In the genomic region with DNA sequence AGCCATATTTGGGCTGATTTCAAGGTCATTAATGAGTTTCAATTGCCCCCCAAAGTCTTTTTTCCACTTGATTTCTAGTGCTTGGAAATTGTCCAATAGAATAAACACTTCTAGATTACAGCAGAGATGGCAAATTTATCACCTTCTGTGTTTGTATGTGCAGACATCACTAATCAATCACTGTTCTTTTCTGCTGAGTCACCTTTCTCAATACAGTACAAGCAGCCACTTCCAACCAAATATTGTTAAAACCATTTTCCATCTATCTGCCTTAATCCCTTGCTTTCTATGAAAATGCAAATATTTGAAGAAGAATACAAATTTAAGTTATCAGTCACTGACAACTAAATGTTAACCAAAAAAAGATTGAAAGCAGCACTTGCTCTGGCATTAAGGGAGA, we compare ENCODE assay signal across 20 cellular contexts. TPM values are rescaled to one million over a fixed set of nuclear protein-coding genes. Genes with fewer than 3 reads are reported as not detected.
DNase-seq lines count a peak whose midpoint lies in the region; FAIRE-seq and TF ChIP-seq lines count a peak whose summit lies in the region.
"Had no signal": no experiment of that assay in that cellular context is flagged by ENCODE, and none has a peak within 500 bp of the region (broad histone marks: within the 10 kb centered on the region; RNA-seq: fewer than 3 reads in every experiment).

No MANE protein-coding gene starts in this region.

- POLR2A ChIA-PET in H1 (lab: Charles Lee; ENCODE audit: partially characterized antibody) = no interaction called here

- no peak overlapping the region for H3K56ac ChIP-seq in H1 (replicated peaks; ENCODE audit: insufficient read length, low read depth, low read length)

- H2BK5ac ChIP-seq in H1 (ENCODE audit: low read depth, low read length) = no peak overlapping the region

- no peak overlapping the region for H3K4ac ChIP-seq in H1 (replicated peaks; ENCODE audit: insufficient read length, low read depth, low read length)

- peak; percentile 35 for DNase-seq in NCI-H748 (lab: John Stamatoyannopoulos, UW; ENCODE audit: unreplicated experiment)
- DNase-seq in NCI-H748 treated with DMSO at 0.1 percent for 48 hours (lab: John Stamatoyannopoulos, UW) = no peak
- peak; percentile 73 for DNase-seq in DMS79 treated with DMSO at 0.1 percent for 48 hours (lab: John Stamatoyannopoulos, UW)
- DNase-seq in NCI-H69 (lab: John Stamatoyannopoulos, UW) = peak; percentile 53
- no peak for DNase-seq in H1 (ENCODE audit: low read depth in 1 of 2, low spot score in 2 of 2)
- DNase-seq in tibial artery = no peak
- DNase-seq in Peyer's patch = no peak
- DNase-seq in activated CD4-positive, CD25-positive, alpha-beta regulatory T cell treated with anti-CD3 and anti-CD28 coated beads, Interleukin-2, amount 50 U/mL, for 72 hours = no peak
- DNase-seq: ACHN; BE2C; C1 segment of cervical spinal cord; Caco-2; CD4-positive, alpha-beta T cell; DMS153; GDM1; GM23248; H7 had no signal

- H3K27me3 ChIP-seq in H1 (replicated peaks in 1 of 4; ENCODE audit: control insufficient read depth in 3 of 4, extremely low read depth in 1 of 4, insufficient read depth in 3 of 4, low read length in 3 of 4) = no peaks in the 10 kb centered on the region
- H3K27me3 ChIP-seq in tibial artery = no peaks in the 10 kb centered on the region
- no peaks in the 10 kb centered on the region for H3K27me3 ChIP-seq in Peyer's patch
- H3K27me3 ChIP-seq: BE2C had no signal

- H2BK15ac ChIP-seq in H1 (ENCODE audit: low read length) = no peak overlapping the region

- no peak for TF ChIP-seq RAD21 in H1 (IDR thresholded peaks at IDR 0.05 in 1 of 2, conservative IDR thresholded peaks at IDR 0.05 in 1 of 2; ENCODE audit: low read depth in 2 of 2, low read length in 2 of 2)

- CTCF ChIA-PET in H1 (lab: Charles Lee; ENCODE audit: partially characterized antibody) = no interaction called here

- TF ChIP-seq EP300 in H1 (IDR thresholded peaks at IDR 0.05; ENCODE audit: borderline replicate concordance in 1 of 2, low read depth in 2 of 2, low read length in 2 of 2) = no peak

- no peak overlapping the region for H2BK120ac ChIP-seq in H1 (replicated peaks; ENCODE audit: low read depth, low read length)

- H3K9me3 ChIP-seq in H1 (ENCODE audit: insufficient read depth in 2 of 2, low read depth in 1 of 2, low read length in 1 of 2) (no peaks in the 10 kb centered on the region; a peak in 1 of 4 replicates), tibial artery (peaks cover 0 to 10% (median 0%) of the 10 kb centered on the region in 3 donors), Peyer's patch (no peaks in the 10 kb centered on the region)
- H3K9me3 ChIP-seq: BE2C, Caco-2 had no signal

- H4K8ac ChIP-seq in H1 (ENCODE audit: extremely low read depth, insufficient read depth, low read length) = no peak overlapping the region

- intact Hi-C loops in tibial artery (cut with DNase I; ENCODE audit: low total_unique reads) = no loop called here

- H3K79me2 ChIP-seq in H1 (ENCODE audit: control insufficient read depth in 1 of 2, insufficient read depth in 2 of 2, low read length in 2 of 2) = no peaks in the 10 kb centered on the region

- H3K14ac ChIP-seq in H1 (ENCODE audit: insufficient read length) = no peak overlapping the region

- no peaks in the 10 kb centered on the region for H3K23me2 ChIP-seq in H1 (ENCODE audit: low read depth, low read length)

- H3K79me1 ChIP-seq in H1 (ENCODE audit: low read depth, low read length) = no peaks in the 10 kb centered on the region

- no peak for FAIRE-seq in H1 (lab: Jason Lieb, UNC)
- FAIRE-seq: GM12892, GM18507 had no signal

- H2AFZ ChIP-seq in H1 (ENCODE audit: low read length) = no peak overlapping the region
- H2AFZ ChIP-seq: GM23248 had no signal

- H4K5ac ChIP-seq in H1 (ENCODE audit: insufficient read length, low read depth, low read length) = no peak overlapping the region

- H2BK20ac ChIP-seq in H1 (ENCODE audit: low read length) = no peak overlapping the region

- H2AK5ac ChIP-seq in H1 (ENCODE audit: low read depth, low read length) = no peak overlapping the region

- no peaks in the 10 kb centered on the region for H3K4me1 ChIP-seq in H1 (replicated peaks in 1 of 4; ENCODE audit: control insufficient read depth in 3 of 4, insufficient read depth in 4 of 4, low read length in 3 of 4)
- no peaks in the 10 kb centered on the region for H3K4me1 ChIP-seq in tibial artery
- H3K4me1 ChIP-seq in Peyer's patch = no peaks in the 10 kb centered on the region
- H3K4me1 ChIP-seq: BE2C, Caco-2 had no signal

- TF ChIP-seq CTCF in H1 (IDR thresholded peaks at IDR 0.05; ENCODE audit: control extremely low read depth in 1 of 3, insufficient read depth in 1 of 3, low read depth in 1 of 3, low read length in 3 of 3) (no peak), tibial artery (IDR thresholded peaks at IDR 0.05) (no peak), Peyer's patch (IDR thresholded peaks at IDR 0.05) (no peak)

- no peak overlapping the region for H3K23ac ChIP-seq in H1 (ENCODE audit: insufficient read length)

- no peak overlapping the region for H2BK12ac ChIP-seq in H1 (ENCODE audit: low read depth, low read length)

- TF ChIP-seq POLR2A in H1 (IDR thresholded peaks at IDR 0.05; ENCODE audit: control extremely low read depth in 1 of 2, low read depth in 2 of 2, low read length in 2 of 2) (no peak), Peyer's patch (IDR thresholded peaks at IDR 0.05) (no peak)

- H3K4me3 ChIP-seq in H1 (ENCODE audit: extremely low read depth in 1 of 4, insufficient read depth in 2 of 4, low read depth in 3 of 4, low read length in 4 of 4) = no peak overlapping the region
- H3K4me3 ChIP-seq in tibial artery = no peak overlapping the region
- H3K4me3 ChIP-seq in Peyer's patch = no peak overlapping the region
- H3K4me3 ChIP-seq: GM23248 had no signal

- H3K36me3 ChIP-seq in H1 (ENCODE audit: control insufficient read depth in 2 of 4, insufficient read depth in 4 of 4, low read length in 3 of 4) = no peaks in the 10 kb centered on the region
- no peaks in the 10 kb centered on the region for H3K36me3 ChIP-seq in tibial artery
- H3K36me3 ChIP-seq in Peyer's patch = no peaks in the 10 kb centered on the region
- H3K36me3 ChIP-seq: BE2C had no signal

- no peaks in the 10 kb centered on the region for H4K20me1 ChIP-seq in H1 (replicated peaks in 1 of 2; ENCODE audit: control insufficient read depth in 1 of 2, insufficient read depth in 2 of 2, low read length in 2 of 2)

- H3K9ac ChIP-seq in H1 (replicated peaks in 1 of 4; ENCODE audit: extremely low read depth in 1 of 4, low read depth in 3 of 4, low read length in 3 of 4) = no peak overlapping the region
- H3K9ac ChIP-seq: GM23248 had no signal

- no peak overlapping the region for H3K18ac ChIP-seq in H1 (ENCODE audit: extremely low read depth, low read length)

- H3K4me2 ChIP-seq in H1 (ENCODE audit: insufficient read depth in 1 of 2, low read depth in 2 of 2, low read length in 2 of 2) = no peak overlapping the region

- no peak overlapping the region for H3K27ac ChIP-seq in H1 (ENCODE audit: low read depth, low read length)
- H3K27ac ChIP-seq in tibial artery = no peak overlapping the region
- H3K27ac ChIP-seq in Peyer's patch = no peak overlapping the region
- H3K27ac ChIP-seq: GM23248 had no signal

- no peak overlapping the region for H4K91ac ChIP-seq in H1 (replicated peaks; ENCODE audit: insufficient read length, low read length)

TF ChIP-seq in H1, 55 proteins besides CTCF, POLR2A, EP300 and RAD21:
- TF ChIP-seq RNF2 (IDR thresholded peaks at IDR 0.05; ENCODE audit: borderline replicate concordance, low read depth, low read length, missing control alignments, poor library complexity, severe bottlenecking) (no peak), MAFK (IDR thresholded peaks at IDR 0.05; ENCODE audit: low read depth, low read length) (peak; percentile 80), CHD2 (IDR thresholded peaks at IDR 0.05; ENCODE audit: low read length) (no peak), ZNF274 (IDR thresholded peaks at IDR 0.05; ENCODE audit: borderline replicate concordance, extremely low read depth, low read length) (no peak), NANOG (IDR thresholded peaks at IDR 0.05; ENCODE audit: insufficient read depth, low read depth, low read length, poor library complexity, severe bottlenecking) (no peak), BACH1 (IDR thresholded peaks at IDR 0.05; ENCODE audit: low read length) (peak; percentile 92), TCF12 (IDR thresholded peaks at IDR 0.05; ENCODE audit: low read depth, low read length) (no peak), E2F6 (IDR thresholded peaks at IDR 0.05) (no peak), BRCA1 (IDR thresholded peaks at IDR 0.05; ENCODE audit: low read depth, low read length) (no peak), JUN (IDR thresholded peaks at IDR 0.05; ENCODE audit: low read depth, low read length) (no peak), SIX5 (IDR thresholded peaks at IDR 0.05; ENCODE audit: low read depth, low read length) (no peak), SP1 (IDR thresholded peaks at IDR 0.05; ENCODE audit: low read depth, low read length) (no peak)

RNA-seq across cellular contexts. Expression of gene ZNF521, which starts 40.2 kb away (rescaled TPM):
- 15.8 and 16.8 TPM in 2 replicates for total RNA-seq in H1 (2021; fragmentation: NEBNext Ultra II Directional; extraction: Animal tissue kit (Norgen Biotek cat#: 25700))
- polyA plus RNA-seq in H1 (2011; rRNA removed) = 9.5 and 12.6 TPM in 2 replicates
- 24.2 TPM for polyA plus RNA-seq in H1 (2011; cell fraction: cytosol; rRNA removed)
- polyA plus RNA-seq in H1 (2011; cell fraction: nucleus; rRNA removed) = 27.7 TPM
- polyA plus RNA-seq in H1 (2012, experiment 1 of 2) = 8.9 to 12.8 TPM (median 10.5 TPM) in 4 replicates
- 0.41 TPM for polyA plus RNA-seq in H1 (2012, experiment 2 of 2)
- 3.7 TPM for polyA plus RNA-seq in H1 (2013, experiment 1 of 2)
- polyA plus RNA-seq in H1 (2013, experiment 2 of 2) = 2.9 TPM
- 84.4 and 98.4 TPM in 2 replicates for polyA minus RNA-seq in H1 (2011; rRNA and poly(A)+ RNA removed)
- polyA minus RNA-seq in H1 (2011; cell fraction: cytosol; rRNA and poly(A)+ RNA removed) = 14.1 TPM
- polyA minus RNA-seq in H1 (2011; cell fraction: nucleus; rRNA and poly(A)+ RNA removed) = 120 TPM
- 10 to 100 TPM in 1 of 4 donors, 1 to 10 TPM in 3; 4.2 to 25.6 (median 8.6) TPM for total RNA-seq in Peyer's patch
- total RNA-seq: A172; Caco-2; CD4-positive, alpha-beta T cell had no signal

Comparison
In these comparisons a context has a peak if more than half of its experiments do, and no peak if none do; other contexts are left out.
1. DNase-seq: peak in NCI-H748 (single experiment), DMS79 treated with DMSO at 0.1 percent for 48 hours (single experiment) and NCI-H69 (single experiment); none in NCI-H748 treated with DMSO at 0.1 percent for 48 hours (single experiment), H1 (0 of 2), tibial artery (0 of 2), Peyer's patch (0 of 3) and activated CD4-positive, CD25-positive, alpha-beta regulatory T cell treated with anti-CD3 and anti-CD28 coated beads, Interleukin-2, amount 50 U/mL, for 72 hours (single experiment).